ENCODE assay signal across 16 cellular contexts in genomic region chr22:30405731-30406130, GRCh38. TPM values are rescaled to one million over a fixed set of nuclear protein-coding genes. Genes with fewer than 3 reads are reported as not detected.
DNase-seq lines count a peak whose midpoint lies in the region; ATAC-seq and TF ChIP-seq lines count a peak whose summit lies in the region.
"Had no signal": no experiment of that assay in that cellular context is flagged by ENCODE, and none has a peak within 500 bp of the region (broad histone marks: within the 10 kb centered on the region; RNA-seq: fewer than 3 reads in every experiment).

No MANE protein-coding gene starts in this region.

- WGBS in right lobe of liver (ENCODE audit: insufficient coverage, low coverage, low lambda C conversion rate, missing lambda C conversion rate) = 36% methylated on average over 3 of the region's 4 CpGs

- no peak overlapping the region for H3K4me3 Mint-ChIP-seq in CD8-positive, alpha-beta T cell
- H3K4me3 Mint-ChIP-seq in brain = no peak overlapping the region
- H3K4me3 Mint-ChIP-seq: CD8-positive, alpha-beta memory T cell had no signal

- CTCF ChIA-PET in CD8-positive, alpha-beta T cell (lab: Charles Lee) = interaction anchor here (0.7 to 2.2 kb wide), 9 partner anchors 9 to 254 kb away, joined by 3 to 9 read pairs (median 4); partner anchors contain the start of gene RNF215

- no peak for DNase-seq in CD8-positive, alpha-beta T cell
- no peak for DNase-seq in right lobe of liver
- no peak for DNase-seq in NCI-H2107 (lab: John Stamatoyannopoulos, UW)
- DNase-seq in HuH-7.5 (ENCODE audit: low spot score) = no peak
- no peak for DNase-seq in stimulated activated CD4-positive, alpha-beta T cell treated with anti-CD3 and anti-CD28 coated beads, Interleukin-4, amount 100 ng/mL, for 4 hours
- DNase-seq in GM10266 (ENCODE audit: extremely low spot score) = no peak
- DNase-seq: BE2C; Caco-2; CD8-positive, alpha-beta memory T cell; DND-41; GDM1; HCEC 1CT; IMR-90 had no signal

- no peaks in the 10 kb centered on the region for H3K27me3 Mint-ChIP-seq in CD8-positive, alpha-beta T cell (ENCODE audit: low read depth)
- H3K27me3 Mint-ChIP-seq in brain = no peaks in the 10 kb centered on the region
- H3K27me3 Mint-ChIP-seq: CD8-positive, alpha-beta memory T cell had no signal

- peaks cover 10% of the 10 kb centered on the region for H3K36me3 ChIP-seq in CD8-positive, alpha-beta T cell (ENCODE audit: insufficient read depth, low read length)
- peaks cover 0 to 78% (median 28%) of the 10 kb centered on the region in 4 donors for H3K36me3 ChIP-seq in right lobe of liver
- H3K36me3 ChIP-seq: BE2C had no signal

- TF ChIP-seq CTCF in CD8-positive, alpha-beta T cell (IDR thresholded peaks at IDR 0.05) = no peak
- TF ChIP-seq CTCF in brain (conservative IDR thresholded peaks at IDR 0.05) (no peak), right lobe of liver (IDR thresholded peaks at IDR 0.05) (no peak), GM10266 (IDR thresholded peaks at IDR 0.05; ENCODE audit: control insufficient read depth, insufficient read depth, low read depth, missing control alignments) (no peak)

- H3K27ac ChIP-seq in CD8-positive, alpha-beta T cell (ENCODE audit: low read depth, low read length) = no peak overlapping the region
- H3K27ac ChIP-seq in right lobe of liver = peak overlapping the region in 2 of 3 donors; percentile 60 to 81
- H3K27ac ChIP-seq: C4-2B, HL-60 had no signal

- POLR2A ChIA-PET in CD8-positive, alpha-beta T cell (lab: Charles Lee) = interaction anchor here (1.1 to 1.7 kb wide), 3 partner anchors 9 to 18 kb away, joined by 4 to 9 read pairs (median 5); partner anchors contain the start of gene SEC14L2

- no peaks in the 10 kb centered on the region for H3K27me3 ChIP-seq in CD8-positive, alpha-beta T cell (ENCODE audit: insufficient read depth, low read length)
- H3K27me3 ChIP-seq in right lobe of liver = no peaks in the 10 kb centered on the region
- H3K27me3 ChIP-seq: BE2C had no signal

- H3K4me1 ChIP-seq in CD8-positive, alpha-beta T cell (ENCODE audit: insufficient read depth, low read length) = no peaks in the 10 kb centered on the region
- peaks cover 0 to 86% (median 28%) of the 10 kb centered on the region in 4 donors for H3K4me1 ChIP-seq in right lobe of liver
- H3K4me1 ChIP-seq: BE2C, Caco-2 had no signal

- no peak overlapping the region for H3K4me3 ChIP-seq in CD8-positive, alpha-beta T cell (ENCODE audit: low read depth, low read length)
- no peak overlapping the region for H3K4me3 ChIP-seq in right lobe of liver

- no peaks in the 10 kb centered on the region for H3K9me3 Mint-ChIP-seq in CD8-positive, alpha-beta T cell
- no peaks in the 10 kb centered on the region for H3K9me3 Mint-ChIP-seq in brain
- H3K9me3 Mint-ChIP-seq: CD8-positive, alpha-beta memory T cell had no signal

- peaks cover 54% of the 10 kb centered on the region for H3K36me3 Mint-ChIP-seq in CD8-positive, alpha-beta T cell
- peaks cover 53% of the 10 kb centered on the region for H3K36me3 Mint-ChIP-seq in brain

- peaks cover 15% of the 10 kb centered on the region for H3K4me1 Mint-ChIP-seq in CD8-positive, alpha-beta T cell (ENCODE audit: low read depth)
- H3K4me1 Mint-ChIP-seq in brain = peaks cover 26% of the 10 kb centered on the region
- H3K4me1 Mint-ChIP-seq: CD8-positive, alpha-beta memory T cell had no signal

- no peak for ATAC-seq in CD8-positive, alpha-beta T cell
- peak in 1 of 4 donors; percentile 13 for ATAC-seq in right lobe of liver

- no peak for TF ChIP-seq POLR2A in right lobe of liver (IDR thresholded peaks at IDR 0.05)

- intact Hi-C loops in CD8-positive, alpha-beta T cell (cut with DNase I, micrococcal nuclease) = no loop called here
- intact Hi-C loops in right lobe of liver (cut with DNase I) = no loop called here

- H3K9me3 ChIP-seq in CD8-positive, alpha-beta T cell (ENCODE audit: low read length) = no peaks in the 10 kb centered on the region
- no peaks in the 10 kb centered on the region for H3K9me3 ChIP-seq in right lobe of liver
- H3K9me3 ChIP-seq: BE2C, Caco-2 had no signal

- peak overlapping the region; percentile 2 for H3K27ac Mint-ChIP-seq in CD8-positive, alpha-beta T cell
- H3K27ac Mint-ChIP-seq in brain = peak overlapping the region in 4 of 5 experiments; percentile 41 to 95 (median 84)

RNA-seq across cellular contexts. Expression of gene SEC14L2, which starts 8.9 kb away (rescaled TPM):
- 100 to 1,000 TPM; 239 to 241 TPM for total RNA-seq in CD8-positive, alpha-beta T cell
- 25.3 TPM for polyA plus RNA-seq in brain (ENCODE audit: insufficient read depth, low read depth, low replicate concordance)
- total RNA-seq in right lobe of liver = 100 to 1,000 TPM in 3 of 6 experiments, 10 to 100 TPM in 3; 42.7 to 240 (median 101) TPM

RNA-seq across cellular contexts. Expression of gene RNF215, which starts 18.5 kb away (rescaled TPM):
- 1 to 10 TPM; 7.0 to 7.4 TPM for total RNA-seq in CD8-positive, alpha-beta T cell
- polyA plus RNA-seq in brain (ENCODE audit: insufficient read depth, low read depth, low replicate concordance) = 8.0 TPM
- 10 to 100 TPM in 1 of 6 experiments, 1 to 10 TPM in 5; 6.2 to 10.0 (median 7.4) TPM for total RNA-seq in right lobe of liver

RNA-seq across cellular contexts. Expression of gene MTFP1, which starts 19.8 kb away (rescaled TPM):
- total RNA-seq in CD8-positive, alpha-beta T cell = 100 to 1,000 TPM; 109 to 117 TPM
- 10.5 TPM for polyA plus RNA-seq in brain (ENCODE audit: insufficient read depth, low read depth, low replicate concordance)
- total RNA-seq in right lobe of liver = 10 to 100 TPM in 3 of 6 experiments, 1 to 10 TPM in 3; 4.2 to 30.1 (median 9.1) TPM

RNA-seq across cellular contexts. Expression of gene CCDC157, which starts 48.9 kb away (rescaled TPM):
- 10 to 100 TPM in 1 of 2 experiments, 1 to 10 TPM in 1; 8.7 to 11.7 TPM for total RNA-seq in CD8-positive, alpha-beta T cell
- 5.1 TPM for polyA plus RNA-seq in brain (ENCODE audit: insufficient read depth, low read depth, low replicate concordance)
- 1 to 10 TPM in 3 of 6 experiments, under 1 TPM in 3; 0.54 to 2.9 (median 0.86) TPM for total RNA-seq in right lobe of liver

RNA-seq across cellular contexts. Expression of gene SF3A1, which starts 49.0 kb away (rescaled TPM):
- 100 to 1,000 TPM; 406 to 422 TPM for total RNA-seq in CD8-positive, alpha-beta T cell
- polyA plus RNA-seq in brain (ENCODE audit: insufficient read depth, low read depth, low replicate concordance) = 205 TPM
- 10 to 100 TPM; 42.6 to 72.8 (median 66.5) TPM for total RNA-seq in right lobe of liver
